1 cellular context compared by ENCODE assay signal in the genomic region with DNA sequence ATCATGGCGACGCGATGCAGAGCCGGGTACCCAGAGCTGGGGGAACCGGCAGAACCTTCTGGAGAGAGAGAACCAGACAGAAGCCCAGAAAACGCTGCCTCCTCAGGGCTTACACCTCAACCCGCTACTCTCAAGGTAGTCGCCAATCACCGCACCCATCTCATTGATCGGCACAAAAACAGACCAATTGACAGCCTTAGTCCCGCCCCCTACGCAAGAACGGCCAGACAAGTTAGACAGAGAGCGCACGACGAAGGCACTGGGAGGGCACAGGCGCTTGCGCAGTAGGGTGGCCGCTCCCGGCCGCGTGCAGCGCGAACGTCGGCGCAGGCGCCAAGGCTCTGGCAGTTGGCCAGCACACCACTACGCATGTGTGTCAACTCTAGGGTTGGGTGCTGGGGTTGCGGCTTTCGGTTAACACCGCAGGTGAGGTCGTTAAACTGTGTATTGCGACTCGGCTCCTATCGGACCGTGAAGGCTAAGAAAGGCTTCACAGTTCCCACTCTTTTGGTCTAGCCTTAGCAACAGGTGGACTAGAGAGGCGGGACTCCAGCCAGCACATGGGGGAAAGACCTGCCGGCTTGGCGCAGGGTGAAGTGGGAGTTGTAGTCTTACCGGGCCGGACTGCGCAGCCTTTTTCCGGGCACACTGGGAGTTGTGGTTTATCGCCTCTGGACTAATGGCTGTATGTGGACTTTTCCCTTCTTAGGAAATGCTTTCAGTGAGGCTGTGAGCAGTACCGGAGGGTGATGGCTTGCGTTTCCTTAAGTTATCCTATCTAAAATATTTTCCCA.
TF ChIP-seq lines count a peak whose summit lies in the region.

A gene (minus strand): TSS at position 113 of the 794 bp plus-strand sequence. CDS start 108 bp downstream, at position 5.
A gene (plus strand): TSS at position 347 of the 794 bp plus-strand sequence. CDS start 1,232 bp downstream, outside the sequence.

TF ChIP-seq in HepG2, 621 proteins besides CTCF, POLR2A, EP300 and RAD21 (continued from another document and continues in another):
- TF ChIP-seq, protein P1, sequence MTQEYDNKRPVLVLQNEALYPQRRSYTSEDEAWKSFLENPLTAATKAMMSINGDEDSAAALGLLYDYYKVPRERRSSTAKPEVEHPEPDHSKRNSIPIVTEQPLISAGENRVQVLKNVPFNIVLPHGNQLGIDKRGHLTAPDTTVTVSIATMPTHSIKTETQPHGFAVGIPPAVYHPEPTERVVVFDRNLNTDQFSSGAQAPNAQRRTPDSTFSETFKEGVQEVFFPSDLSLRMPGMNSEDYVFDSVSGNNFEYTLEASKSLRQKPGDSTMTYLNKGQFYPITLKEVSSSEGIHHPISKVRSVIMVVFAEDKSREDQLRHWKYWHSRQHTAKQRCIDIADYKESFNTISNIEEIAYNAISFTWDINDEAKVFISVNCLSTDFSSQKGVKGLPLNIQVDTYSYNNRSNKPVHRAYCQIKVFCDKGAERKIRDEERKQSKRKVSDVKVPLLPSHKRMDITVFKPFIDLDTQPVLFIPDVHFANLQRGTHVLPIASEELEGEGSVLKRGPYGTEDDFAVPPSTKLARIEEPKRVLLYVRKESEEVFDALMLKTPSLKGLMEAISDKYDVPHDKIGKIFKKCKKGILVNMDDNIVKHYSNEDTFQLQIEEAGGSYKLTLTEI (CRISPR knock-in tag; conservative IDR thresholded peaks at IDR 0.05) = no peak
- TF ChIP-seq ZNF776 (CRISPR knock-in tag; IDR thresholded peaks at IDR 0.05) (no peak), ZNF557 (CRISPR knock-in tag; IDR thresholded peaks at IDR 0.05) (no peak), ZBTB42 (CRISPR knock-in tag; IDR thresholded peaks at IDR 0.05) (no peak), ZNF253 (CRISPR knock-in tag; IDR thresholded peaks at IDR 0.05; ENCODE audit: borderline replicate concordance) (no peak), ZNF501 (CRISPR knock-in tag; IDR thresholded peaks at IDR 0.05) (peak; percentile 76), ZZZ3 (CRISPR knock-in tag; IDR thresholded peaks at IDR 0.05; ENCODE audit: borderline replicate concordance) (no peak), HOXA7 (CRISPR knock-in tag; IDR thresholded peaks at IDR 0.05) (no peak), MAF1 (CRISPR knock-in tag; IDR thresholded peaks at IDR 0.05; ENCODE audit: borderline replicate concordance) (no peak), TOE1 (CRISPR knock-in tag; IDR thresholded peaks at IDR 0.05) (0 out of 2 replicates have a peak, but pooled peaks have one; percentile 46), ZNF598 (CRISPR knock-in tag; IDR thresholded peaks at IDR 0.05; ENCODE audit: borderline replicate concordance) (peak; percentile 75; the same call in 1 of the 2 replicates), ISL2 (CRISPR knock-in tag; IDR thresholded peaks at IDR 0.05) (peak; percentile 22; the same call in 1 of the 2 replicates), IKZF4 (CRISPR knock-in tag; IDR thresholded peaks at IDR 0.05; ENCODE audit: borderline replicate concordance, low read depth, not compliant biosample characterization) (no peak), SRF (IDR thresholded peaks at IDR 0.05; ENCODE audit: low read depth, low read length) (peak; percentile 73), FOXM1 (CRISPR knock-in tag; IDR thresholded peaks at IDR 0.05) (no peak), NFIC (IDR thresholded peaks at IDR 0.05; ENCODE audit: low read length) (no peak; the same call in 1 of the 2 replicates), KLF16 (CRISPR knock-in tag; IDR thresholded peaks at IDR 0.05) (no peak; a peak in 1 of 4 replicates), HHEX (CRISPR knock-in tag; IDR thresholded peaks at IDR 0.05) (no peak), ZNF720 (CRISPR knock-in tag; IDR thresholded peaks at IDR 0.05) (no peak), ZNF333 (CRISPR knock-in tag; IDR thresholded peaks at IDR 0.05; ENCODE audit: borderline replicate concordance) (no peak), ARNTL (CRISPR knock-in tag; IDR thresholded peaks at IDR 0.05) (0 out of 2 replicates have a peak, but pooled peaks have one; percentile 39), MTA3 (CRISPR knock-in tag; IDR thresholded peaks at IDR 0.05) (no peak), GATA4 (IDR thresholded peaks at IDR 0.05; ENCODE audit: borderline replicate concordance, low read depth) (peak; percentile 24; the same call in 1 of the 2 replicates), ZNF44 (CRISPR knock-in tag; IDR thresholded peaks at IDR 0.05) (no peak; the same call in none of the 2 replicates), SAP130 (CRISPR knock-in tag; IDR thresholded peaks at IDR 0.05; ENCODE audit: low read depth) (peak; percentile 83), ZNF224 (CRISPR knock-in tag; IDR thresholded peaks at IDR 0.05) (peak; percentile 37; the same call in 1 of the 2 replicates), STAG1 (CRISPR knock-in tag; IDR thresholded peaks at IDR 0.05) (no peak), NONO (IDR thresholded peaks at IDR 0.05) (no peak), NONO (CRISPR knock-in tag; conservative IDR thresholded peaks at IDR 0.05) (peak; percentile 49; the same call in 1 of the 2 replicates), HOXD1 (CRISPR knock-in tag; IDR thresholded peaks at IDR 0.05) (no peak), ARID2 (CRISPR knock-in tag; IDR thresholded peaks at IDR 0.05; ENCODE audit: borderline replicate concordance) (no peak), ZMYM4 (CRISPR knock-in tag; IDR thresholded peaks at IDR 0.05) (no peak), ZNF567 (CRISPR knock-in tag; IDR thresholded peaks at IDR 0.05; ENCODE audit: borderline replicate concordance) (no peak), NCOA1 (CRISPR knock-in tag; IDR thresholded peaks at IDR 0.05) (no peak), ZNF678 (CRISPR knock-in tag; IDR thresholded peaks at IDR 0.05) (no peak), PTBP1 (IDR thresholded peaks at IDR 0.05; ENCODE audit: low read depth, low read length, poor library complexity, severe bottlenecking) (no peak), HCFC1 (IDR thresholded peaks at IDR 0.05; ENCODE audit: low read depth, low read length) (peak; percentile 93)
- TF ChIP-seq, protein P2, sequence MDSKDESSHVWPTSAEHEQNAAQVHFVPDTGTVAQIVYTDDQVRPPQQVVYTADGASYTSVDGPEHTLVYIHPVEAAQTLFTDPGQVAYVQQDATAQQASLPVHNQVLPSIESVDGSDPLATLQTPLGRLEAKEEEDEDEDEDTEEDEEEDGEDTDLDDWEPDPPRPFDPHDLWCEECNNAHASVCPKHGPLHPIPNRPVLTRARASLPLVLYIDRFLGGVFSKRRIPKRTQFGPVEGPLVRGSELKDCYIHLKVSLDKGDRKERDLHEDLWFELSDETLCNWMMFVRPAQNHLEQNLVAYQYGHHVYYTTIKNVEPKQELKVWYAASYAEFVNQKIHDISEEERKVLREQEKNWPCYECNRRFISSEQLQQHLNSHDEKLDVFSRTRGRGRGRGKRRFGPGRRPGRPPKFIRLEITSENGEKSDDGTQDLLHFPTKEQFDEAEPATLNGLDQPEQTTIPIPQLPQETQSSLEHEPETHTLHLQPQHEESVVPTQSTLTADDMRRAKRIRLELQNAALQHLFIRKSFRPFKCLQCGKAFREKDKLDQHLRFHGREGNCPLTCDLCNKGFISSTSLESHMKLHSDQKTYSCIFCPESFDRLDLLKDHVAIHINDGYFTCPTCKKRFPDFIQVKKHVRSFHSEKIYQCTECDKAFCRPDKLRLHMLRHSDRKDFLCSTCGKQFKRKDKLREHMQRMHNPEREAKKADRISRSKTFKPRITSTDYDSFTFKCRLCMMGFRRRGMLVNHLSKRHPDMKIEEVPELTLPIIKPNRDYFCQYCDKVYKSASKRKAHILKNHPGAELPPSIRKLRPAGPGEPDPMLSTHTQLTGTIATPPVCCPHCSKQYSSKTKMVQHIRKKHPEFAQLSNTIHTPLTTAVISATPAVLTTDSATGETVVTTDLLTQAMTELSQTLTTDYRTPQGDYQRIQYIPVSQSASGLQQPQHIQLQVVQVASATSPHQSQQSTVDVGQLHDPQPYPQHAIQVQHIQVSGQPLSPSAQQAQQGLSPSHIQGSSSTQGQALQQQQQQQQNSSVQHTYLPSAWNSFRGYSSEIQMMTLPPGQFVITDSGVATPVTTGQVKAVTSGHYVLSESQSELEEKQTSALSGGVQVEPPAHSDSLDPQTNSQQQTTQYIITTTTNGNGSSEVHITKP (CRISPR knock-in tag; IDR thresholded peaks at IDR 0.05; ENCODE audit: low read depth) = no peak
- TF ChIP-seq, protein P3, sequence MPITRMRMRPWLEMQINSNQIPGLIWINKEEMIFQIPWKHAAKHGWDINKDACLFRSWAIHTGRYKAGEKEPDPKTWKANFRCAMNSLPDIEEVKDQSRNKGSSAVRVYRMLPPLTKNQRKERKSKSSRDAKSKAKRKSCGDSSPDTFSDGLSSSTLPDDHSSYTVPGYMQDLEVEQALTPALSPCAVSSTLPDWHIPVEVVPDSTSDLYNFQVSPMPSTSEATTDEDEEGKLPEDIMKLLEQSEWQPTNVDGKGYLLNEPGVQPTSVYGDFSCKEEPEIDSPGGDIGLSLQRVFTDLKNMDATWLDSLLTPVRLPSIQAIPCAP (CRISPR knock-in tag; IDR thresholded peaks at IDR 0.05; ENCODE audit: low read depth) = no peak
- TF ChIP-seq, protein P4, sequence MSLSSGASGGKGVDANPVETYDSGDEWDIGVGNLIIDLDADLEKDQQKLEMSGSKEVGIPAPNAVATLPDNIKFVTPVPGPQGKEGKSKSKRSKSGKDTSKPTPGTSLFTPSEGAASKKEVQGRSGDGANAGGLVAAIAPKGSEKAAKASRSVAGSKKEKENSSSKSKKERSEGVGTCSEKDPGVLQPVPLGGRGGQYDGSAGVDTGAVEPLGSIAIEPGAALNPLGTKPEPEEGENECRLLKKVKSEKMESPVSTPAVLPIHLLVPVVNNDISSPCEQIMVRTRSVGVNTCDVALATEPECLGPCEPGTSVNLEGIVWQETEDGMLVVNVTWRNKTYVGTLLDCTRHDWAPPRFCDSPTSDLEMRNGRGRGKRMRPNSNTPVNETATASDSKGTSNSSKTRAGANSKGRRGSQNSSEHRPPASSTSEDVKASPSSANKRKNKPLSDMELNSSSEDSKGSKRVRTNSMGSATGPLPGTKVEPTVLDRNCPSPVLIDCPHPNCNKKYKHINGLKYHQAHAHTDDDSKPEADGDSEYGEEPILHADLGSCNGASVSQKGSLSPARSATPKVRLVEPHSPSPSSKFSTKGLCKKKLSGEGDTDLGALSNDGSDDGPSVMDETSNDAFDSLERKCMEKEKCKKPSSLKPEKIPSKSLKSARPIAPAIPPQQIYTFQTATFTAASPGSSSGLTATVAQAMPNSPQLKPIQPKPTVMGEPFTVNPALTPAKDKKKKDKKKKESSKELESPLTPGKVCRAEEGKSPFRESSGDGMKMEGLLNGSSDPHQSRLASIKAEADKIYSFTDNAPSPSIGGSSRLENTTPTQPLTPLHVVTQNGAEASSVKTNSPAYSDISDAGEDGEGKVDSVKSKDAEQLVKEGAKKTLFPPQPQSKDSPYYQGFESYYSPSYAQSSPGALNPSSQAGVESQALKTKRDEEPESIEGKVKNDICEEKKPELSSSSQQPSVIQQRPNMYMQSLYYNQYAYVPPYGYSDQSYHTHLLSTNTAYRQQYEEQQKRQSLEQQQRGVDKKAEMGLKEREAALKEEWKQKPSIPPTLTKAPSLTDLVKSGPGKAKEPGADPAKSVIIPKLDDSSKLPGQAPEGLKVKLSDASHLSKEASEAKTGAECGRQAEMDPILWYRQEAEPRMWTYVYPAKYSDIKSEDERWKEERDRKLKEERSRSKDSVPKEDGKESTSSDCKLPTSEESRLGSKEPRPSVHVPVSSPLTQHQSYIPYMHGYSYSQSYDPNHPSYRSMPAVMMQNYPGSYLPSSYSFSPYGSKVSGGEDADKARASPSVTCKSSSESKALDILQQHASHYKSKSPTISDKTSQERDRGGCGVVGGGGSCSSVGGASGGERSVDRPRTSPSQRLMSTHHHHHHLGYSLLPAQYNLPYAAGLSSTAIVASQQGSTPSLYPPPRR (CRISPR knock-in tag; IDR thresholded peaks at IDR 0.05; ENCODE audit: borderline replicate concordance) = no peak
- TF ChIP-seq, protein P5, sequence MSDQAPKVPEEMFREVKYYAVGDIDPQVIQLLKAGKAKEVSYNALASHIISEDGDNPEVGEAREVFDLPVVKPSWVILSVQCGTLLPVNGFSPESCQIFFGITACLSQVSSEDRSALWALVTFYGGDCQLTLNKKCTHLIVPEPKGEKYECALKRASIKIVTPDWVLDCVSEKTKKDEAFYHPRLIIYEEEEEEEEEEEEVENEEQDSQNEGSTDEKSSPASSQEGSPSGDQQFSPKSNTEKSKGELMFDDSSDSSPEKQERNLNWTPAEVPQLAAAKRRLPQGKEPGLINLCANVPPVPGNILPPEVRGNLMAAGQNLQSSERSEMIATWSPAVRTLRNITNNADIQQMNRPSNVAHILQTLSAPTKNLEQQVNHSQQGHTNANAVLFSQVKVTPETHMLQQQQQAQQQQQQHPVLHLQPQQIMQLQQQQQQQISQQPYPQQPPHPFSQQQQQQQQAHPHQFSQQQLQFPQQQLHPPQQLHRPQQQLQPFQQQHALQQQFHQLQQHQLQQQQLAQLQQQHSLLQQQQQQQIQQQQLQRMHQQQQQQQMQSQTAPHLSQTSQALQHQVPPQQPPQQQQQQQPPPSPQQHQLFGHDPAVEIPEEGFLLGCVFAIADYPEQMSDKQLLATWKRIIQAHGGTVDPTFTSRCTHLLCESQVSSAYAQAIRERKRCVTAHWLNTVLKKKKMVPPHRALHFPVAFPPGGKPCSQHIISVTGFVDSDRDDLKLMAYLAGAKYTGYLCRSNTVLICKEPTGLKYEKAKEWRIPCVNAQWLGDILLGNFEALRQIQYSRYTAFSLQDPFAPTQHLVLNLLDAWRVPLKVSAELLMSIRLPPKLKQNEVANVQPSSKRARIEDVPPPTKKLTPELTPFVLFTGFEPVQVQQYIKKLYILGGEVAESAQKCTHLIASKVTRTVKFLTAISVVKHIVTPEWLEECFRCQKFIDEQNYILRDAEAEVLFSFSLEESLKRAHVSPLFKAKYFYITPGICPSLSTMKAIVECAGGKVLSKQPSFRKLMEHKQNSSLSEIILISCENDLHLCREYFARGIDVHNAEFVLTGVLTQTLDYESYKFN (CRISPR knock-in tag; conservative IDR thresholded peaks at IDR 0.05) = no peak
- TF ChIP-seq, protein P6, sequence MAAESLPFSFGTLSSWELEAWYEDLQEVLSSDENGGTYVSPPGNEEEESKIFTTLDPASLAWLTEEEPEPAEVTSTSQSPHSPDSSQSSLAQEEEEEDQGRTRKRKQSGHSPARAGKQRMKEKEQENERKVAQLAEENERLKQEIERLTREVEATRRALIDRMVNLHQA (CRISPR knock-in tag; IDR thresholded peaks at IDR 0.05) = no peak
- TF ChIP-seq, protein P7, sequence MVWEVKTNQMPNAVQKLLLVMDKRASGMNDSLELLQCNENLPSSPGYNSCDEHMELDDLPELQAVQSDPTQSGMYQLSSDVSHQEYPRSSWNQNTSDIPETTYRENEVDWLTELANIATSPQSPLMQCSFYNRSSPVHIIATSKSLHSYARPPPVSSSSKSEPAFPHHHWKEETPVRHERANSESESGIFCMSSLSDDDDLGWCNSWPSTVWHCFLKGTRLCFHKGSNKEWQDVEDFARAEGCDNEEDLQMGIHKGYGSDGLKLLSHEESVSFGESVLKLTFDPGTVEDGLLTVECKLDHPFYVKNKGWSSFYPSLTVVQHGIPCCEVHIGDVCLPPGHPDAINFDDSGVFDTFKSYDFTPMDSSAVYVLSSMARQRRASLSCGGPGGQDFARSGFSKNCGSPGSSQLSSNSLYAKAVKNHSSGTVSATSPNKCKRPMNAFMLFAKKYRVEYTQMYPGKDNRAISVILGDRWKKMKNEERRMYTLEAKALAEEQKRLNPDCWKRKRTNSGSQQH (CRISPR knock-in tag; IDR thresholded peaks at IDR 0.05; ENCODE audit: low read depth) = no peak
- TF ChIP-seq, protein P8, sequence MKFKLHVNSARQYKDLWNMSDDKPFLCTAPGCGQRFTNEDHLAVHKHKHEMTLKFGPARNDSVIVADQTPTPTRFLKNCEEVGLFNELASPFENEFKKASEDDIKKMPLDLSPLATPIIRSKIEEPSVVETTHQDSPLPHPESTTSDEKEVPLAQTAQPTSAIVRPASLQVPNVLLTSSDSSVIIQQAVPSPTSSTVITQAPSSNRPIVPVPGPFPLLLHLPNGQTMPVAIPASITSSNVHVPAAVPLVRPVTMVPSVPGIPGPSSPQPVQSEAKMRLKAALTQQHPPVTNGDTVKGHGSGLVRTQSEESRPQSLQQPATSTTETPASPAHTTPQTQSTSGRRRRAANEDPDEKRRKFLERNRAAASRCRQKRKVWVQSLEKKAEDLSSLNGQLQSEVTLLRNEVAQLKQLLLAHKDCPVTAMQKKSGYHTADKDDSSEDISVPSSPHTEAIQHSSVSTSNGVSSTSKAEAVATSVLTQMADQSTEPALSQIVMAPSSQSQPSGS (CRISPR knock-in tag; IDR thresholded peaks at IDR 0.05) = no peak
